Comparison of ENCODE assay signal across 9 cellular contexts in genomic region chr2:23524261-23524706, GRCh38.
DNase-seq lines count a peak whose midpoint lies in the region; ATAC-seq and TF ChIP-seq lines count a peak whose summit lies in the region.
"Had no signal": no experiment of that assay in that cellular context is flagged by ENCODE, and none has a peak within 500 bp of the region (broad histone marks: within the 10 kb centered on the region; RNA-seq: fewer than 3 reads in every experiment).

No MANE protein-coding gene starts in this region.

- TF ChIP-seq POLR2A in adrenal gland (IDR thresholded peaks at IDR 0.05) = peak in 1 of 2 donors; percentile 53

- H3K27me3 Mint-ChIP-seq in HFFc6 (ENCODE audit: insufficient read depth) = no peaks in the 10 kb centered on the region
- H3K27me3 Mint-ChIP-seq in activated naive CD4-positive, alpha-beta T cell treated with anti-CD3 and anti-CD28 coated beads for 36 hours (ENCODE audit: low read depth) = no peaks in the 10 kb centered on the region

- ATAC-seq in right cardiac atrium (peak; percentile 19 to 27), HG03175 (IDR thresholded peaks at IDR 0.05; ENCODE audit: unreplicated experiment) (no peak)

- peak overlapping the region; percentile 54 for H3K4me3 Mint-ChIP-seq in HFFc6
- H3K4me3 Mint-ChIP-seq in activated naive CD4-positive, alpha-beta T cell treated with anti-CD3 and anti-CD28 coated beads for 36 hours = no peak overlapping the region

- H3K36me3 ChIP-seq in adrenal gland (replicated peaks in 1 of 2) (no peaks in the 10 kb centered on the region), stomach smooth muscle (ENCODE audit: control insufficient read depth in 2 of 2, insufficient read depth in 2 of 2, low read length in 2 of 2) (no peaks in the 10 kb centered on the region)
- H3K36me3 ChIP-seq: right lobe of liver had no signal

- H3K27ac Mint-ChIP-seq in HFFc6 = peak overlapping the region; percentile 83
- H3K27ac Mint-ChIP-seq in activated naive CD4-positive, alpha-beta T cell treated with anti-CD3 and anti-CD28 coated beads for 36 hours = no peak overlapping the region

- CTCF ChIA-PET in activated naive CD4-positive, alpha-beta T cell treated with anti-CD3 and anti-CD28 coated beads for 36 hours (lab: Charles Lee) = interaction anchor here (0.7 kb wide), 1 partner anchor 10 kb away, joined by 3 read pairs; no protein-coding TSS in a partner anchor

- DNase-seq in HFFc6 (peak; percentile 39), adrenal gland (peak; percentile 86 to 96 (median 92)), right cardiac atrium (peak in 2 of 3 donors; percentile 48 to 51), GM13977 (ENCODE audit: low spot score) (no peak)
- DNase-seq in activated naive CD4-positive, alpha-beta T cell treated with anti-CD3 and anti-CD28 coated beads for 36 hours = no peak
- DNase-seq in activated CD4-positive, alpha-beta T cell treated with anti-CD3 and anti-CD28 coated beads, Interleukin-2, amount 50 U/mL, for 48 hours = no peak
- DNase-seq: right lobe of liver had no signal

- H3K9ac ChIP-seq in stomach smooth muscle (ENCODE audit: low read length in 2 of 2) = peak overlapping the region; percentile 61 to 68

- intact Hi-C loops in adrenal gland (cut with DNase I) = no loop called here
- intact Hi-C loops in right cardiac atrium (cut with DNase I) = no loop called here
- intact Hi-C loops in activated naive CD4-positive, alpha-beta T cell treated with anti-CD3 and anti-CD28 coated beads for 36 hours (cut with micrococcal nuclease) = no loop called here

- in situ Hi-C loops in GM13977 (cut with MboI; ENCODE audit: low pct_unique_long_range_greater_than_20kb, low sequenced_read_pairs, unreplicated experiment) = no loop called here

- H3K27me3 ChIP-seq in adrenal gland (no peaks in the 10 kb centered on the region), right cardiac atrium (ENCODE audit: control insufficient read depth, insufficient read depth) (no peaks in the 10 kb centered on the region), stomach smooth muscle (ENCODE audit: control insufficient read depth in 1 of 2, insufficient read depth in 2 of 2, low read length in 2 of 2) (no peaks in the 10 kb centered on the region)
- H3K27me3 ChIP-seq: right lobe of liver had no signal

- H3K4me1 Mint-ChIP-seq in HFFc6 (ENCODE audit: low read depth) = peaks cover 19% of the 10 kb centered on the region
- peaks cover 10% of the 10 kb centered on the region for H3K4me1 Mint-ChIP-seq in activated naive CD4-positive, alpha-beta T cell treated with anti-CD3 and anti-CD28 coated beads for 36 hours (ENCODE audit: low read depth)

- H3K9me3 ChIP-seq in adrenal gland (replicated peaks in 1 of 3) (no peaks in the 10 kb centered on the region), right cardiac atrium (ENCODE audit: control insufficient read depth, low read length) (no peaks in the 10 kb centered on the region), stomach smooth muscle (ENCODE audit: control insufficient read depth in 2 of 2, low read length in 2 of 2) (no peaks in the 10 kb centered on the region)
- H3K9me3 ChIP-seq: right lobe of liver had no signal

- H3K4me3 ChIP-seq in adrenal gland = peak overlapping the region in 1 of 4 donors; percentile 31
- H3K4me3 ChIP-seq in right cardiac atrium (ENCODE audit: low read length) = no peak overlapping the region
- peak overlapping the region in 1 of 2 donors; percentile 49 for H3K4me3 ChIP-seq in stomach smooth muscle (ENCODE audit: low read length in 2 of 2)
- H3K4me3 ChIP-seq: right lobe of liver had no signal

- TF ChIP-seq CTCF in HFFc6 (IDR thresholded peaks at IDR 0.05) (no peak), adrenal gland (IDR thresholded peaks at IDR 0.05) (no peak), GM13977 (IDR thresholded peaks at IDR 0.05; ENCODE audit: extremely low read depth, insufficient read depth, missing control alignments) (no peak)

- 14 to 43% (median 35%) methylated on average over 5 to 19 of the region's 19 CpGs for WGBS in adrenal gland, 4 donors
- 71% methylated on average over 19 of the region's 19 CpGs for WGBS in right cardiac atrium

- peaks cover 31 to 55% of the 10 kb centered on the region in 2 donors for H3K4me1 ChIP-seq in adrenal gland (replicated peaks in 1 of 2)
- no peaks in the 10 kb centered on the region for H3K4me1 ChIP-seq in right cardiac atrium (ENCODE audit: control insufficient read depth, insufficient read depth, low read length)
- H3K4me1 ChIP-seq in stomach smooth muscle (ENCODE audit: control insufficient read depth, insufficient read depth, low read length) = peaks cover 57% of the 10 kb centered on the region
- H3K4me1 ChIP-seq: right lobe of liver had no signal

- H3K9me3 Mint-ChIP-seq in HFFc6 = no peaks in the 10 kb centered on the region
- no peaks in the 10 kb centered on the region for H3K9me3 Mint-ChIP-seq in activated naive CD4-positive, alpha-beta T cell treated with anti-CD3 and anti-CD28 coated beads for 36 hours

- H3K36me3 Mint-ChIP-seq in HFFc6 (ENCODE audit: low read depth) = no peaks in the 10 kb centered on the region
- no peaks in the 10 kb centered on the region for H3K36me3 Mint-ChIP-seq in activated naive CD4-positive, alpha-beta T cell treated with anti-CD3 and anti-CD28 coated beads for 36 hours (ENCODE audit: low read depth)

- H3K27ac ChIP-seq in adrenal gland (peak overlapping the region; percentile 92 to 95 (median 94)), right cardiac atrium (ENCODE audit: low read length) (no peak overlapping the region), stomach smooth muscle (ENCODE audit: low read length) (peak overlapping the region; percentile 96)
- H3K27ac ChIP-seq: right lobe of liver had no signal

Comparison
In these comparisons a context has a peak if more than half of its experiments do, and no peak if none do; other contexts are left out.
1. DNase-seq: peak in HFFc6 (single experiment), adrenal gland (7 of 7) and right cardiac atrium (2 of 3); none in activated naive CD4-positive, alpha-beta T cell treated with anti-CD3 and anti-CD28 coated beads for 36 hours (single experiment), activated CD4-positive, alpha-beta T cell treated with anti-CD3 and anti-CD28 coated beads, Interleukin-2, amount 50 U/mL, for 48 hours (0 of 2) and GM13977 (single experiment).